ENCODE assay signal across 21 cellular contexts in the genomic region with DNA sequence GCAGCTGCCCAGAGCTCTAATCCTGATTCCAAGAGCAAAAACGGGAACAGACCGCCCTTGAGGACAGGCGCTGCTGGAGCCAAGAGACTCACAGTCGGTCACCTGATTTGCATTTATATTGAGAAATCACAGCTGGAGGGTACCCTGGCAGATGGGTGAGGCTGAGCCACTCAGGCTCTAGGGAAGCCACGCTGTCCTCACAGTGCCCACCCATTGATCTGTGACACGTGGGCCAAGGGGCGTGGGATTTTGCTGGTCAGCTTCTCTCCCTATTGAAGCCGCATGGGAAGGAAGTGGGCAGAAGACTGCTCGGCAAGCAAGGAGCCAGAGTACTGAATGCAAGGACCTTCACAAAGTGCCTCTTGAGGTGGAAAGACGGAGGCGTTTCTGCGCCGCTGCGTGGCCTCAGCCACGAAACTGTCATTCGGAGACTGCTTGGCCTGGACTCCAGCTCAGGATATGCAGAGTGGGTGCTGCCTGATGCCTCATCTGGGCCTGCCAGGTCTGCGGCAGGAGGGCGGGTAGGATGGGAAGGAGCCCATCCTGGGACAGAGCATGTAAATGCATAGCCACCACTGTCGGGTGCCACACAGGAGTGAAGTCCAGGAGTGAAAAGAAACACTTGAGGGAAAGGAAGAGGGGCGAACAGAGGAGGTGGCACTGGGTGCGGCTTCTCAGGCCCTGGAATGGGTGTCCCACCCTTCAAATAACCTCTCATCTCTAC.
DNase-seq lines count a peak whose midpoint lies in the region; ATAC-seq and TF ChIP-seq lines count a peak whose summit lies in the region.
"Had no signal": no experiment of that assay in that cellular context is flagged by ENCODE, and none has a peak within 500 bp of the region (broad histone marks: within the 10 kb centered on the region; RNA-seq: fewer than 3 reads in every experiment).

No MANE protein-coding gene starts in this region.

- H4K91ac ChIP-seq in H9 (ENCODE audit: insufficient read length, low read depth, low read length) (no peak overlapping the region), neuronal stem cell (ENCODE audit: low read depth, low read length, poor library complexity) (no peak overlapping the region)

- no peak overlapping the region for H3K23ac ChIP-seq in H9 (ENCODE audit: insufficient read length, low read depth, low read length)
- peak overlapping the region; percentile 8 for H3K23ac ChIP-seq in neuronal stem cell (ENCODE audit: low read depth, low read length, poor library complexity)

- no peak overlapping the region for H3K56ac ChIP-seq in H9 (ENCODE audit: insufficient read length, low read depth, low read length)

- TF ChIP-seq CTCF in H9 (conservative IDR thresholded peaks at IDR 0.05) (no peak), glutamatergic neuron (IDR thresholded peaks at IDR 0.05; ENCODE audit: partially characterized antibody, unreplicated experiment) (no peak)

- DNase-seq in DMS 273 treated with DMSO at 0.1 percent for 48 hours (lab: John Stamatoyannopoulos, UW) (peak; percentile 24), H9 (no peak), glutamatergic neuron (peak; percentile 54), neuronal stem cell (ENCODE audit: low spot score) (no peak), T-helper 9 cell (no peak)
- DNase-seq: activated CD4-positive, alpha-beta T cell treated with anti-CD3 and anti-CD28 coated beads, Interleukin-2, amount 10 ng/mL, durations not matched to agents 7 days and 5 days; CD8-positive, alpha-beta T cell; DMS53; GF-D8; Karpas-422; NCI-H1694 treated with DMSO at 0.1 percent for 48 hours; NCI-H748 treated with DMSO at 0.1 percent for 48 hours; SIG-M5; stimulated activated naive CD8-positive, alpha-beta T cell treated with anti-CD3 and anti-CD28 coated beads, Interleukin-15, amount 100 ng/mL, for 72 hours; T-cell had no signal

- H3K27ac Mint-ChIP-seq in H9: peak overlapping the region in 2 of 3 experiments; percentile 49 to 70; a peak in 3 of 7 replicates
- H3K27ac Mint-ChIP-seq in glutamatergic neuron (ENCODE audit: unreplicated experiment): peak overlapping the region; percentile 62
- H3K27ac Mint-ChIP-seq: activated CD4-positive, alpha-beta T cell treated with anti-CD3 and anti-CD28 coated beads, Interleukin-2, amount 10 ng/mL, durations not matched to agents 7 days and 5 days; CD8-positive, alpha-beta T cell; T-cell had no signal

- H2BK20ac ChIP-seq in H9 (ENCODE audit: low read depth, low read length, poor library complexity, severe bottlenecking): no peak overlapping the region

- H3K79me2 ChIP-seq in H9 (ENCODE audit: insufficient read depth, low read length): no peaks in the 10 kb centered on the region

- H2BK5ac ChIP-seq in H9 (ENCODE audit: insufficient read length, low read length): no peak overlapping the region
- H2BK5ac ChIP-seq in neuronal stem cell (ENCODE audit: low read length): no peak overlapping the region

- no peak overlapping the region for H3K4me2 ChIP-seq in H9 (ENCODE audit: insufficient read depth, insufficient read length, low read length)
- no peak overlapping the region for H3K4me2 ChIP-seq in neuronal stem cell (ENCODE audit: insufficient read depth, low read length, poor library complexity, severe bottlenecking)

- H2BK12ac ChIP-seq in H9 (ENCODE audit: insufficient read length, low read depth, low read length) (no peak overlapping the region), neuronal stem cell (ENCODE audit: low read length) (no peak overlapping the region)

- H2AK5ac ChIP-seq in H9 (ENCODE audit: insufficient read length, low read length) (no peak overlapping the region), neuronal stem cell (ENCODE audit: low read depth, low read length) (peak overlapping the region; percentile 66)

- WGBS in H9 (ENCODE audit: extremely low coverage, insufficient read length, low lambda C conversion rate): no CpG with 5 or more reads among the region's 21 CpGs
- no CpG with 5 or more reads among the region's 21 CpGs for WGBS in neuronal stem cell (ENCODE audit: extremely low coverage in 2 of 2, insufficient read length in 2 of 2, insufficient replicate concordance in 1 of 2), 2 donors

- no peaks in the 10 kb centered on the region for H3K27me3 Mint-ChIP-seq in H9 (ENCODE audit: low read depth)
- H3K27me3 Mint-ChIP-seq in glutamatergic neuron (ENCODE audit: unreplicated experiment): peaks cover 5% of the 10 kb centered on the region

- no peaks in the 10 kb centered on the region for H4K20me1 ChIP-seq in H9 (ENCODE audit: control insufficient read depth, insufficient read depth, insufficient read length)

- H4K8ac ChIP-seq in H9 (replicated peaks; ENCODE audit: insufficient read length, low read depth, low read length) (no peak overlapping the region), neuronal stem cell (ENCODE audit: low read depth, low read length) (peak overlapping the region; percentile 19)

- no peak overlapping the region for H3K14ac ChIP-seq in H9 (ENCODE audit: insufficient read depth, low read length)
- H3K14ac ChIP-seq in neuronal stem cell (ENCODE audit: low read length): peak overlapping the region; percentile 75

- H3K18ac ChIP-seq in H9 (ENCODE audit: insufficient read length, low read depth, low read length) (no peak overlapping the region), neuronal stem cell (ENCODE audit: low read length) (peak overlapping the region; percentile 15)

- H3K4me1 Mint-ChIP-seq in H9: peaks cover 15 to 21% of the 10 kb centered on the region in 2 experiments
- H3K4me1 Mint-ChIP-seq in glutamatergic neuron (ENCODE audit: low read depth, unreplicated experiment): peaks cover 7% of the 10 kb centered on the region

- peaks cover 0 to 2% of the 10 kb centered on the region in 2 donors for H3K36me3 ChIP-seq in neuronal stem cell (replicated peaks in 1 of 2; ENCODE audit: control insufficient read depth in 2 of 2, insufficient read depth in 2 of 2, low read length in 2 of 2)
- H3K36me3 ChIP-seq: adrenal gland had no signal

- H3K9ac ChIP-seq in H9 (ENCODE audit: extremely low read depth, insufficient read length, low read length) (no peak overlapping the region), neuronal stem cell (ENCODE audit: low read depth, low read length, poor library complexity) (no peak overlapping the region)

- H3K4ac ChIP-seq in H9 (ENCODE audit: low read depth, low read length) (no peak overlapping the region), neuronal stem cell (ENCODE audit: low read length) (no peak overlapping the region)

- no peak overlapping the region for H3T11ph ChIP-seq in H9 (ENCODE audit: low read length)

- H3K9me3 ChIP-seq in H9 (ENCODE audit: control insufficient read depth, low read depth, low read length) (no peaks in the 10 kb centered on the region), neuronal stem cell (replicated peaks in 1 of 2; ENCODE audit: control insufficient read depth in 2 of 2, insufficient read depth in 1 of 2, low read depth in 1 of 2, low read length in 2 of 2) (peaks cover 0 to 2% of the 10 kb centered on the region in 2 donors)
- H3K9me3 ChIP-seq: adrenal gland, tibial nerve had no signal

- H3K4me3 ChIP-seq in neuronal stem cell (ENCODE audit: low read length in 2 of 2): no peak overlapping the region
- H3K4me3 ChIP-seq: adrenal gland, coronary artery, tibial nerve had no signal

- H2BK15ac ChIP-seq in H9 (ENCODE audit: low read depth, low read length) (no peak overlapping the region), neuronal stem cell (ENCODE audit: low read length) (peak overlapping the region; percentile 45)

- H3K79me1 ChIP-seq in H9 (ENCODE audit: insufficient read depth, low read depth, low read length, poor library complexity, severe bottlenecking): no peaks in the 10 kb centered on the region
- H3K79me1 ChIP-seq in neuronal stem cell (ENCODE audit: low read depth, low read length): no peaks in the 10 kb centered on the region

- H3K9me3 Mint-ChIP-seq in H9 (no peaks in the 10 kb centered on the region), glutamatergic neuron (ENCODE audit: unreplicated experiment) (peaks cover 7% of the 10 kb centered on the region)
- H3K9me3 Mint-ChIP-seq: activated CD4-positive, alpha-beta T cell treated with anti-CD3 and anti-CD28 coated beads, Interleukin-2, amount 10 ng/mL, durations not matched to agents 7 days and 5 days; CD8-positive, alpha-beta T cell; stimulated activated naive CD8-positive, alpha-beta T cell treated with anti-CD3 and anti-CD28 coated beads, Interleukin-15, amount 100 ng/mL, for 72 hours; T-cell had no signal

- no peak overlapping the region for H3K27ac ChIP-seq in H9 (ENCODE audit: insufficient read length, low read depth, low read length)
- no peak overlapping the region for H3K27ac ChIP-seq in neuronal stem cell (replicated peaks; ENCODE audit: low read length)
- H3K27ac ChIP-seq: adrenal gland, coronary artery, tibial nerve had no signal

- H3K4me3 Mint-ChIP-seq in H9 (no peak overlapping the region; a peak in 1 of 5 replicates), glutamatergic neuron (ENCODE audit: unreplicated experiment) (no peak overlapping the region)
- H3K4me3 Mint-ChIP-seq: activated CD4-positive, alpha-beta T cell treated with anti-CD3 and anti-CD28 coated beads, Interleukin-2, amount 10 ng/mL, durations not matched to agents 7 days and 5 days; CD8-positive, alpha-beta T cell; stimulated activated naive CD8-positive, alpha-beta T cell treated with anti-CD3 and anti-CD28 coated beads, Interleukin-15, amount 100 ng/mL, for 72 hours; T-cell had no signal

- H3K4me1 ChIP-seq in H9 (ENCODE audit: insufficient read depth, low read length): no peaks in the 10 kb centered on the region
- peaks cover 0 to 5% of the 10 kb centered on the region in 2 donors for H3K4me1 ChIP-seq in neuronal stem cell (ENCODE audit: control insufficient read depth in 2 of 2, insufficient read depth in 1 of 2, low read depth in 1 of 2, low read length in 2 of 2)
- H3K4me1 ChIP-seq: adrenal gland had no signal

- H4K5ac ChIP-seq in H9 (ENCODE audit: insufficient read length, low read depth, low read length): no peak overlapping the region

- ATAC-seq in HG03457 (IDR thresholded peaks at IDR 0.05; ENCODE audit: unreplicated experiment): no peak
- ATAC-seq in HG03175 (IDR thresholded peaks at IDR 0.05; ENCODE audit: unreplicated experiment): no peak
- ATAC-seq: CD8-positive, alpha-beta T cell; left colon; stimulated activated naive CD8-positive, alpha-beta T cell treated with anti-CD3 and anti-CD28 coated beads, Interleukin-15, amount 100 ng/mL, for 72 hours; T-cell had no signal

- no peak overlapping the region for H2BK120ac ChIP-seq in H9 (ENCODE audit: low read depth, low read length, poor library complexity, severe bottlenecking)
- no peak overlapping the region for H2BK120ac ChIP-seq in neuronal stem cell (ENCODE audit: low read depth, low read length)

- no peaks in the 10 kb centered on the region for H3K23me2 ChIP-seq in H9 (ENCODE audit: insufficient read length, low read depth, low read length, poor library complexity, severe bottlenecking)

- H2AFZ ChIP-seq in H9 (ENCODE audit: low read length) (no peak overlapping the region), neuronal stem cell (ENCODE audit: low read length) (no peak overlapping the region)

- H3K36me3 Mint-ChIP-seq in H9 (ENCODE audit: insufficient read depth in 1 of 3, low read depth in 3 of 3) (peaks cover 0 to 2% (median 1%) of the 10 kb centered on the region in 3 experiments; a peak in 3 of 7 replicates), glutamatergic neuron (ENCODE audit: unreplicated experiment) (no peaks in the 10 kb centered on the region)
- H3K36me3 Mint-ChIP-seq: T-cell had no signal

- no peaks in the 10 kb centered on the region for H3K27me3 ChIP-seq in H9 (ENCODE audit: insufficient read depth, low read length)
- no peaks in the 10 kb centered on the region for H3K27me3 ChIP-seq in neuronal stem cell (ENCODE audit: control insufficient read depth in 3 of 3, insufficient read depth in 3 of 3, low read depth in 1 of 3, low read length in 3 of 3)
- H3K27me3 ChIP-seq: adrenal gland, tibial nerve had no signal

Comparison
In these comparisons a context has a peak if more than half of its experiments do, and no peak if none do; other contexts are left out.
1. DNase-seq: peak in DMS 273 treated with DMSO at 0.1 percent for 48 hours (single experiment) and glutamatergic neuron (single experiment); none in H9 (single experiment), neuronal stem cell (single experiment) and T-helper 9 cell (single experiment).